Comparison of ENCODE assay signal across 1 cellular context in genomic region chr12:6946033-6946919, GRCh38.
TF ChIP-seq lines count a peak whose summit lies in the region.

No MANE protein-coding gene starts in this region.

TF ChIP-seq in SK-N-SH, 30 proteins besides CTCF, POLR2A, EP300 and RAD21 (continued from another document):
- TF ChIP-seq MXI1 (IDR thresholded peaks at IDR 0.05; ENCODE audit: low read depth, low read length), result no peak
- TF ChIP-seq ZBTB33 (IDR thresholded peaks at IDR 0.05; ENCODE audit: borderline replicate concordance, low read depth), result no peak
- TF ChIP-seq RFX5 (IDR thresholded peaks at IDR 0.05; ENCODE audit: low read length), result no peak
